In the genomic region with DNA sequence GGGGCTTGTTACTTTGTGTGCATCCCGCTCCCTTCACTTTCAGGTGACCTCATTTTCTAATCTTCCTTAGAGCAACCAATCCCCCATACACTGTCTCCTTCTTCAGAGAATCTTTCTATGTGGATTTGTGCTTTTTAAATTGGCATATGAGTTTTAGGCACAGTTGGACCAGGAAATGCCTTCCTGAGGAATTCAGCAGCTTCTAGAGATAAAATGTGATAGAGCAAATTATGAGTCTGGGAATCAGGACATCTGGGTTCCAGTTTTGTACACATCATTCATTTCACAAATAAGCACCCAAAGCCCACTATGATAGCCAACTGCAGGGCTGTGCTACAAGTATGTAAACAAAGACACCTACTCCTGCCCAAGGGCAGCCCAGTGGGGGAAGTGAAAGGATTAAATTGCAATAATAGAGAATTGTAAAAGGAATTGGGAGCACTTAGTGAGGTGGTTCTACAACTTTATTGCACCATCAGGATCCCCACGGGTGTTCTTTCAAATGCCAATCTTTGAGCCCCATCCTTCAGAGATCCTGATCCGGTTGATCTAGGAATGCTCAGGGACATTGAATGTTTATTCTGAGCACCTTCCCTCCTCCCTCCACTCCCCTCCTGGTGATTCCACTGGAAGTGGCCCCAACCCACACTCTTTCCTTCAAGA, we compare ENCODE assay signal across 9 cellular contexts. TPM values are rescaled to one million over a fixed set of nuclear protein-coding genes. Genes with fewer than 3 reads are reported as not detected.
A peak's percentile ranks its signal among the peaks of the same experiment; 100 is the strongest.
DNase-seq lines count a peak whose midpoint lies in the region; ATAC-seq and TF ChIP-seq lines count a peak whose summit lies in the region.
"Had no signal": no experiment of that assay in that cellular context is flagged by ENCODE, and none has a peak within 500 bp of the region (broad histone marks: within the 10 kb centered on the region; RNA-seq: fewer than 3 reads in every experiment).

No MANE protein-coding gene starts in this region.

- H3K9ac ChIP-seq in mammary epithelial cell (ENCODE audit: insufficient read depth, low read length) (peak overlapping the region; percentile 61), neural progenitor cell (no peak overlapping the region)

- H3K4me2 ChIP-seq in mammary epithelial cell (ENCODE audit: insufficient read depth, low read depth, low read length) (peak overlapping the region; percentile 38), neural progenitor cell (peak overlapping the region; percentile 67)

- dilution Hi-C loops in mammary epithelial cell (cut with HindIII; ENCODE audit: low sequenced_read_pairs): loop anchor here (5.0 kb wide), 2 partner anchors 43 to 52 kb away; a partner anchor contains a TSS

- CTCF ChIA-PET in mammary epithelial cell (lab: Charles Lee; ENCODE audit: low non-redundant PET): no interaction called here

- ATAC-seq in GM18867 (IDR thresholded peaks at IDR 0.05; ENCODE audit: unreplicated experiment): no peak

- 36% methylated on average over 2 of the region's 3 CpGs for WGBS in mammary epithelial cell (ENCODE audit: low coverage, missing lambda C conversion rate)

- H3K9me3 ChIP-seq in mammary epithelial cell (replicated peaks; ENCODE audit: insufficient read depth, low read length) (no peaks in the 10 kb centered on the region), neural progenitor cell (ENCODE audit: low read depth) (no peaks in the 10 kb centered on the region)

- peaks cover 23% of the 10 kb centered on the region for H3K79me2 ChIP-seq in mammary epithelial cell (ENCODE audit: insufficient read depth, low read length)
- peaks cover 28% of the 10 kb centered on the region for H3K79me2 ChIP-seq in neural progenitor cell (ENCODE audit: low read depth)

- peaks cover 65% of the 10 kb centered on the region for H3F3A ChIP-seq in neural progenitor cell (ENCODE audit: low read depth)

- H3K27me3 ChIP-seq in mammary epithelial cell (ENCODE audit: insufficient read depth, low read length) (no peaks in the 10 kb centered on the region), neural progenitor cell (no peaks in the 10 kb centered on the region)

- H3K4me1 Mint-ChIP-seq in neural progenitor cell: peaks cover 40% of the 10 kb centered on the region

- H3K27ac ChIP-seq in mammary epithelial cell (ENCODE audit: insufficient read depth, low read depth, low read length) (peak overlapping the region; percentile 97), neural progenitor cell (peak overlapping the region; percentile 100)
- H3K27ac ChIP-seq: HL-60 had no signal

- no peaks in the 10 kb centered on the region for H4K20me1 ChIP-seq in mammary epithelial cell (ENCODE audit: insufficient read depth, low read length)
- H4K20me1 ChIP-seq in neural progenitor cell (ENCODE audit: low read depth): no peaks in the 10 kb centered on the region

- peaks cover 40% of the 10 kb centered on the region for H3K4me1 ChIP-seq in mammary epithelial cell (ENCODE audit: insufficient read depth, low read length)
- peaks cover 39% of the 10 kb centered on the region for H3K4me1 ChIP-seq in neural progenitor cell

- H3K4me3 Mint-ChIP-seq in neural progenitor cell: no peak overlapping the region

- H2AFZ ChIP-seq in mammary epithelial cell (ENCODE audit: low read depth, low read length): peak overlapping the region; percentile 18
- no peak overlapping the region for H2AFZ ChIP-seq in neural progenitor cell (replicated peaks)

- H3K9me3 Mint-ChIP-seq in neural progenitor cell: peaks cover 3% of the 10 kb centered on the region

- H3K36me3 Mint-ChIP-seq in neural progenitor cell: peaks cover 20% of the 10 kb centered on the region

- intact Hi-C loops in mammary epithelial cell (cut with micrococcal nuclease): no loop called here

- no peak for TF ChIP-seq CTCF in mammary epithelial cell (conservative IDR thresholded peaks at IDR 0.05 in 1 of 2, IDR thresholded peaks at IDR 0.05 in 1 of 2; ENCODE audit: extremely low read depth in 1 of 2, insufficient read depth in 1 of 2, low read depth in 1 of 2, low read length in 2 of 2)
- TF ChIP-seq CTCF in neural progenitor cell (IDR thresholded peaks at IDR 0.05): no peak

- in situ Hi-C loops in mammary epithelial cell (cut with MboI; ENCODE audit: low sequenced_read_pairs in 2 of 2): no loop called here

- no peak overlapping the region for H3K4me3 ChIP-seq in mammary epithelial cell (replicated peaks in 1 of 3; ENCODE audit: insufficient read depth in 1 of 3, low read depth in 2 of 3, low read length in 3 of 3)
- H3K4me3 ChIP-seq in neural progenitor cell: no peak overlapping the region

- H3K27ac Mint-ChIP-seq in neural progenitor cell: peak overlapping the region; percentile 88

- H3K27me3 Mint-ChIP-seq in neural progenitor cell (ENCODE audit: insufficient read depth, low read depth): peaks cover 6% of the 10 kb centered on the region

- no TSS peak for BruUV-seq in mammary epithelial cell (replicated peaks; lab: Mats Ljungman, UMichigan)

- peak; percentile 75 for DNase-seq in EH (ENCODE audit: low read depth)
- DNase-seq in M059J (ENCODE audit: low read depth): peak; percentile 62
- peak; percentile 30 for DNase-seq in mammary epithelial cell
- DNase-seq in neural progenitor cell (ENCODE audit: low spot score): peak; percentile 33
- no peak for DNase-seq in NK-92 (lab: John Stamatoyannopoulos, UW; ENCODE audit: unreplicated experiment)
- no peak for DNase-seq in AML-193 (lab: John Stamatoyannopoulos, UW)
- DNase-seq: stimulated activated CD4-positive, alpha-beta T cell treated with anti-CD3 and anti-CD28 coated beads, Interleukin-1b, Interleukin-23, amount 100 ng/mL, for 48 hours had no signal

- H3K36me3 ChIP-seq in mammary epithelial cell (ENCODE audit: insufficient read depth, low read length) (peaks cover 2% of the 10 kb centered on the region), neural progenitor cell (no peaks in the 10 kb centered on the region)

RNA-seq across cellular contexts. Expression of a gene that starts 11.3 kb away (rescaled TPM):
- 52.7 and 81.2 TPM in 2 replicates for total RNA-seq in M059J (2014; rRNA removed; shearing (Covaris generic))
- total RNA-seq in mammary epithelial cell: 10 to 100 TPM; 73.2 to 94.7 TPM
- polyA plus RNA-seq in mammary epithelial cell: 84.3 TPM
- polyA minus RNA-seq in mammary epithelial cell: 59.3 TPM
- total RNA-seq in neural progenitor cell (ENCODE audit: low replicate concordance): 74.0 and 99.7 TPM in 2 replicates

RNA-seq across cellular contexts. Expression of a gene that starts 54.2 kb away (rescaled TPM):
- total RNA-seq in M059J (2014; rRNA removed; shearing (Covaris generic)): 7,017 and 9,457 TPM in 2 replicates
- total RNA-seq in mammary epithelial cell: 1,000 to 10,000 TPM; 3,165 to 4,185 TPM
- polyA plus RNA-seq in mammary epithelial cell: 9,658 TPM
- polyA minus RNA-seq in mammary epithelial cell: 1,882 TPM
- total RNA-seq in neural progenitor cell (ENCODE audit: low replicate concordance): 1,687 and 2,248 TPM in 2 replicates

Comparison
In these comparisons a context has a peak if more than half of its experiments do, and no peak if none do; other contexts are left out.
1. DNase-seq: peak in EH (single experiment), M059J (single experiment), mammary epithelial cell (single experiment) and neural progenitor cell (single experiment); none in NK-92 (single experiment) and AML-193 (0 of 2).